10 cellular contexts compared by ENCODE assay signal in the genomic region with DNA sequence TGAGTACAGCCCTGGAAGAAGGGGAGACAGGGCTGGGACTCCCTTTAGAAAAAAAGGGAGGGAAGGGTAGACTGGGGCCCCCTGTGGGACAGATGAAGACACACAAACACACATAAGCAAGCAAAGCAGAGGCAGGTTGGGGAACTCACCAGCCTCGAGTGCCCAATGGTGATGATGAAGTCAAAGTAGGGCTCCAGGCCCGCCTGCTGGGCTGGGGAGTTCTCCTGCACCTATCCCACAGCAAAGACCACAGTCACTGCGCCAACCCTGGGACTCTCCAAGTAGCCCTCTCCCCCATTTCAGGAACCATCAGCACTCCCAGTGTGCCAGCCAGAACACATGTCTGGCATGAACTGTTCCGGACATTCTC. TPM values are rescaled to one million over a fixed set of nuclear protein-coding genes. Genes with fewer than 3 reads are reported as not detected.
A peak's percentile ranks its signal among the peaks of the same experiment; 100 is the strongest.
DNase-seq lines count a peak whose midpoint lies in the region; ATAC-seq and TF ChIP-seq lines count a peak whose summit lies in the region.
"Had no signal": no experiment of that assay in that cellular context is flagged by ENCODE, and none has a peak within 500 bp of the region (broad histone marks: within the 10 kb centered on the region; RNA-seq: fewer than 3 reads in every experiment).

No MANE protein-coding gene starts in this region.

- TF ChIP-seq CTCF in DND-41 (IDR thresholded peaks at IDR 0.05; ENCODE audit: borderline replicate concordance, extremely low read depth, low read length, poor library complexity, severe bottlenecking) (peak; percentile 20), NB4 (IDR thresholded peaks at IDR 0.05; ENCODE audit: low read depth, low read length) (peak; percentile 15)

- ATAC-seq in DND-41 (ENCODE audit: insufficient read depth, low read depth): no peak
- ATAC-seq in HG03521 (IDR thresholded peaks at IDR 0.05; ENCODE audit: unreplicated experiment): no peak

- H3K27ac ChIP-seq in DND-41 (ENCODE audit: low read length): no peak overlapping the region

- peaks cover 46% of the 10 kb centered on the region for H4K20me1 ChIP-seq in DND-41 (ENCODE audit: insufficient read depth, low read length)

- no peaks in the 10 kb centered on the region for H3K9me3 ChIP-seq in DND-41 (ENCODE audit: insufficient read depth, low read length, severe bottlenecking)

- no peak overlapping the region for H3K9ac ChIP-seq in DND-41 (ENCODE audit: low read depth, low read length)

- H3K27me3 ChIP-seq in DND-41 (ENCODE audit: insufficient read depth, low read length, poor library complexity): no peaks in the 10 kb centered on the region

- DNase-seq in DND-41 (no peak), NB4 (ENCODE audit: low read depth) (peak; percentile 49), iPS-NIHi11 (ENCODE audit: low spot score) (peak; percentile 57), GF-D8 (lab: John Stamatoyannopoulos, UW) (no peak), HT-29 (ENCODE audit: low spot score) (no peak)
- DNase-seq: effector CD4-positive, alpha-beta T cell; NCI-H1694 treated with DMSO at 0.1 percent for 48 hours; Right ventricle myocardium superior had no signal

- no peak overlapping the region for H2AFZ ChIP-seq in DND-41 (ENCODE audit: low read depth, low read length)

- peaks cover 33% of the 10 kb centered on the region for H3K4me1 ChIP-seq in DND-41 (ENCODE audit: insufficient read depth, low read length)

- H3K79me2 ChIP-seq in DND-41 (ENCODE audit: insufficient read depth, low read length): peaks cover 20% of the 10 kb centered on the region

- H3K36me3 ChIP-seq in DND-41 (ENCODE audit: insufficient read depth, low read length): peaks cover 28% of the 10 kb centered on the region

- H3K4me3 ChIP-seq in DND-41 (ENCODE audit: low read depth in 1 of 2, low read length in 2 of 2) (no peak overlapping the region), NB4 (ENCODE audit: low read depth, low read length) (no peak overlapping the region)

- no peak overlapping the region for H3K4me2 ChIP-seq in DND-41 (ENCODE audit: insufficient read depth, low read length)

- no peak for TF ChIP-seq POLR2A in NB4 (IDR thresholded peaks at IDR 0.05; ENCODE audit: extremely low read depth, insufficient read length)

RNA-seq across cellular contexts. Expression of a gene that starts 4.1 kb away (rescaled TPM):
- total RNA-seq in HT-29 (2014; rRNA removed; shearing (Covaris generic)): 66.5 and 67.1 TPM in 2 replicates

RNA-seq across cellular contexts. Expression of a gene that starts 4.2 kb away (rescaled TPM):
- 1.6 and 2.1 TPM in 2 replicates for total RNA-seq in HT-29 (2014; rRNA removed; shearing (Covaris generic))

RNA-seq across cellular contexts. Expression of a gene that starts 50.1 kb away (rescaled TPM):
- 53.6 and 55.3 TPM in 2 replicates for total RNA-seq in HT-29 (2014; rRNA removed; shearing (Covaris generic))

RNA-seq across cellular contexts. Expression of a gene that starts 51.5 kb away (rescaled TPM):
- total RNA-seq in HT-29 (2014; rRNA removed; shearing (Covaris generic)): 6.0 and 10.1 TPM in 2 replicates

RNA-seq across cellular contexts. Expression of a gene that starts 51.6 kb away (rescaled TPM):
- not detected in 2 replicates for total RNA-seq in HT-29 (2014; rRNA removed; shearing (Covaris generic))
- total RNA-seq: Daoy had no signal

Comparison
In these comparisons a context has a peak if more than half of its experiments do, and no peak if none do; other contexts are left out.
1. DNase-seq: peak in NB4 (single experiment) and iPS-NIHi11 (single experiment); none in DND-41 (single experiment), GF-D8 (single experiment) and HT-29 (single experiment).